In the genomic region with DNA sequence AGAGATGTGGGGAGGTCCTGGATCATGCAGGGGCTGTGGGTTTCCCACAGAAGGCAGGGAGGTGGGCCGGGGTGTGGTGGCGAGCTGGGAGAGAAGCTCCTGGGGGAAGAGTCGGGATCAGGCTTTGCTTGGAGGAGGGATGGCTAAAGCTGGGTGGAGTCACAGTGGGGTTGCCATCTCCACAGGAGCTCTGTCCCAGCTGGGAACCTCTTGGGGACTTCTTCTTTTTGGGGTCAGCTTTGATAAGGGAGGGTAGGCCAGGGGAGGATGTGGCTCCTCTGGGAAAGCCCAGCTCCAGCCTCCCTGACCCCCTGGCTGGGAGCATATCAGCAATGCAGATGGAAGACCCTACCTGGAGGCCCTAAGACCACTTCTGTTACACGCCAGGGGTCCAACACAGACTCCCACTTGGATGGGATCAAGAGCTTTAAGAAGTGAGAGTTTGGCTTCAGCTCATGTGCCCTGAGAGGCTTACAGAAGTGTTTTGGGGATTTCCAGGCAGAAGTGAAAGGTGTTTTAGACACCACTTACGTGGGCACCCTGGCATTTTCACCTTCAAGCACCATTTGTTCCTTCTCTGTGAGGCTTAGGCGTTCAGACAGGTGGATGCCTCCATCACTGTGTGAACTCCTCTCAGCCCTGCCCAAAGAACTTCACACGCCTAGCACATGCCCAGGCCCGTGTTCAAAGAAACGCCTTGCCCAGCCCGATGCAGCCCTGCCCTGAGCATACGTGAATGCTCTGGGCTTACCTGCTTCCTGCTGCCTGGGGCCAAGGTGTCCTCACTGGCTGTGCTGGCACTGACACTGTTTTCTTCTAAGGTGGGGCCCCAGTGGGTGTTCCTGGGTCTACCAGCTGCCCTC, we compare ENCODE assay signal across 8 cellular contexts.
A peak's percentile ranks its signal among the peaks of the same experiment; 100 is the strongest.
DNase-seq lines count a peak whose midpoint lies in the region; ATAC-seq, FAIRE-seq and TF ChIP-seq lines count a peak whose summit lies in the region.
"Had no signal": no experiment of that assay in that cellular context is flagged by ENCODE, and none has a peak within 500 bp of the region (broad histone marks: within the 10 kb centered on the region; RNA-seq: fewer than 3 reads in every experiment).

No MANE protein-coding gene starts in this region.

- H3K4me3 Mint-ChIP-seq in stimulated activated naive CD8-positive, alpha-beta T cell treated with anti-CD3 and anti-CD28 coated beads, Interleukin-15, amount 100 ng/mL, for 72 hours = peak overlapping the region; percentile 39 to 60

- ATAC-seq in GM19328 (IDR thresholded peaks at IDR 0.05; ENCODE audit: unreplicated experiment) (peak; percentile 37), HG03135 (IDR thresholded peaks at IDR 0.05; ENCODE audit: unreplicated experiment) (peak; percentile 53), HG02970 (IDR thresholded peaks at IDR 0.05; ENCODE audit: low FRiP score, unreplicated experiment) (no peak)
- ATAC-seq in stimulated activated naive CD8-positive, alpha-beta T cell treated with anti-CD3 and anti-CD28 coated beads, Interleukin-15, amount 100 ng/mL, for 72 hours = peak; percentile 70

- peak; percentile 71 for DNase-seq in coronary artery (ENCODE audit: low spot score)
- DNase-seq in stimulated activated naive CD8-positive, alpha-beta T cell treated with anti-CD3 and anti-CD28 coated beads, Interleukin-15, amount 100 ng/mL, for 72 hours = peak in 1 of 2 donors; percentile 3
- no peak for DNase-seq in HTR-8/SVneo (ENCODE audit: insufficient read length, low spot score)
- no peak for DNase-seq in NCI-H2196 (lab: John Stamatoyannopoulos, UW; ENCODE audit: unreplicated experiment)

- H3K9me3 Mint-ChIP-seq in stimulated activated naive CD8-positive, alpha-beta T cell treated with anti-CD3 and anti-CD28 coated beads, Interleukin-15, amount 100 ng/mL, for 72 hours = no peaks in the 10 kb centered on the region

- no peak overlapping the region for H3K27ac ChIP-seq in coronary artery
- H3K27ac ChIP-seq: VCaP had no signal

- H3K4me3 ChIP-seq in coronary artery = no peak overlapping the region

- no peak for TF ChIP-seq CTCF in coronary artery (IDR thresholded peaks at IDR 0.05)

- peak overlapping the region; percentile 77 to 92 for H3K27ac Mint-ChIP-seq in stimulated activated naive CD8-positive, alpha-beta T cell treated with anti-CD3 and anti-CD28 coated beads, Interleukin-15, amount 100 ng/mL, for 72 hours

- H3K27me3 Mint-ChIP-seq in stimulated activated naive CD8-positive, alpha-beta T cell treated with anti-CD3 and anti-CD28 coated beads, Interleukin-15, amount 100 ng/mL, for 72 hours = no peaks in the 10 kb centered on the region

- no peak for FAIRE-seq in HTR-8/SVneo (lab: Jason Lieb, UNC)

- peaks cover 35% of the 10 kb centered on the region for H3K4me1 Mint-ChIP-seq in stimulated activated naive CD8-positive, alpha-beta T cell treated with anti-CD3 and anti-CD28 coated beads, Interleukin-15, amount 100 ng/mL, for 72 hours
